9 cellular contexts compared by ENCODE assay signal in genomic region chr2:232418466-232419244, GRCh38. TPM values are rescaled to one million over a fixed set of nuclear protein-coding genes. Genes with fewer than 3 reads are reported as not detected.
DNase-seq lines count a peak whose midpoint lies in the region; ATAC-seq and TF ChIP-seq lines count a peak whose summit lies in the region.
"Had no signal": no experiment of that assay in that cellular context is flagged by ENCODE, and none has a peak within 500 bp of the region (broad histone marks: within the 10 kb centered on the region; RNA-seq: fewer than 3 reads in every experiment).

No MANE protein-coding gene starts in this region.

- H3K9me3 Mint-ChIP-seq in activated naive CD4-positive, alpha-beta T cell treated with anti-CD3 and anti-CD28 coated beads for 36 hours: peaks cover 9% of the 10 kb centered on the region
- peaks cover 9% of the 10 kb centered on the region for H3K9me3 Mint-ChIP-seq in activated T-helper 2 cell treated with anti-CD3 and anti-CD28 coated beads, Interferon-gamma antibody, Interleukin-2, Interleukin-4, amounts not matched to agents 10 μg/mL and 5 μg/mL and 100 μg/mL, durations not matched to agents 14 hours and 24 hours and 36 hours

- H3K36me3 ChIP-seq in transverse colon (no peaks in the 10 kb centered on the region), prostate gland (no peaks in the 10 kb centered on the region)

- TF ChIP-seq EP300 in transverse colon (IDR thresholded peaks at IDR 0.05; ENCODE audit: low read depth): no peak

- intact Hi-C loops in activated naive CD4-positive, alpha-beta T cell treated with anti-CD3 and anti-CD28 coated beads for 36 hours (cut with micrococcal nuclease): no loop called here
- intact Hi-C loops in activated T-helper 2 cell treated with anti-CD3 and anti-CD28 coated beads, Interferon-gamma antibody, Interleukin-2, Interleukin-4, amounts not matched to agents 10 μg/mL and 5 μg/mL and 100 μg/mL, durations not matched to agents 14 hours and 24 hours and 36 hours (cut with micrococcal nuclease): loop anchor here (10.0 kb wide), 1 partner anchor 66 kb away; the partner anchor contains the start of gene ECEL1
- intact Hi-C loops in transverse colon (cut with DNase I; ENCODE audit: low total_unique reads) (no loop called here), prostate gland (cut with DNase I) (no loop called here)

- CTCF ChIA-PET in activated naive CD4-positive, alpha-beta T cell treated with anti-CD3 and anti-CD28 coated beads for 36 hours (lab: Charles Lee): interaction anchor here (0.6 kb wide), 1 partner anchor 44 kb away, joined by 4 read pairs; no protein-coding TSS in a partner anchor

- H3K4me3 ChIP-seq in transverse colon: peak overlapping the region in 3 of 4 donors; percentile 10 to 37 (median 13)
- peak overlapping the region in 1 of 2 donors; percentile 22 for H3K4me3 ChIP-seq in prostate gland

- WGBS in transverse colon (ENCODE audit: low coverage in 1 of 2), 2 donors: 4 to 7% methylated on average over 6 to 49 of the region's 49 CpGs
- WGBS in prostate gland: 3% methylated on average over 42 of the region's 49 CpGs

- H3K9me3 ChIP-seq in transverse colon (peaks cover 0 to 6% of the 10 kb centered on the region in 2 donors), prostate gland (no peaks in the 10 kb centered on the region)

- peaks cover 81% of the 10 kb centered on the region for H3K27me3 ChIP-seq in transverse colon
- H3K27me3 ChIP-seq in prostate gland (replicated peaks; ENCODE audit: insufficient read depth): peaks cover 18% of the 10 kb centered on the region

- H3K4me1 Mint-ChIP-seq in activated naive CD4-positive, alpha-beta T cell treated with anti-CD3 and anti-CD28 coated beads for 36 hours (ENCODE audit: low read depth): peaks cover 15% of the 10 kb centered on the region
- peaks cover 6% of the 10 kb centered on the region for H3K4me1 Mint-ChIP-seq in activated T-helper 2 cell treated with anti-CD3 and anti-CD28 coated beads, Interferon-gamma antibody, Interleukin-2, Interleukin-4, amounts not matched to agents 10 μg/mL and 5 μg/mL and 100 μg/mL, durations not matched to agents 14 hours and 24 hours and 36 hours (ENCODE audit: low read depth)

- H3K4me1 ChIP-seq in transverse colon: peaks cover 0 to 30% (median 27%) of the 10 kb centered on the region in 4 donors
- H3K4me1 ChIP-seq in prostate gland (replicated peaks): no peaks in the 10 kb centered on the region

- H3K4me3 Mint-ChIP-seq in activated naive CD4-positive, alpha-beta T cell treated with anti-CD3 and anti-CD28 coated beads for 36 hours: peak overlapping the region; percentile 46
- H3K4me3 Mint-ChIP-seq in activated T-helper 2 cell treated with anti-CD3 and anti-CD28 coated beads, Interferon-gamma antibody, Interleukin-2, Interleukin-4, amounts not matched to agents 10 μg/mL and 5 μg/mL and 100 μg/mL, durations not matched to agents 14 hours and 24 hours and 36 hours (ENCODE audit: low read depth): peak overlapping the region; percentile 51

- H3K27me3 Mint-ChIP-seq in activated naive CD4-positive, alpha-beta T cell treated with anti-CD3 and anti-CD28 coated beads for 36 hours (ENCODE audit: low read depth): peaks cover 38% of the 10 kb centered on the region
- H3K27me3 Mint-ChIP-seq in activated T-helper 2 cell treated with anti-CD3 and anti-CD28 coated beads, Interferon-gamma antibody, Interleukin-2, Interleukin-4, amounts not matched to agents 10 μg/mL and 5 μg/mL and 100 μg/mL, durations not matched to agents 14 hours and 24 hours and 36 hours (ENCODE audit: low read depth): peaks cover 54% of the 10 kb centered on the region

- DNase-seq in activated naive CD4-positive, alpha-beta T cell treated with anti-CD3 and anti-CD28 coated beads for 36 hours: peak; percentile 43
- DNase-seq in activated naive CD4-positive, alpha-beta T cell treated with Interleukin-2 at 50 U/mL for 16 hours: no peak
- DNase-seq in activated T-helper 2 cell treated with anti-CD3 and anti-CD28 coated beads, Interferon-gamma antibody, Interleukin-2, Interleukin-4, amounts not matched to agents 10 μg/mL and 5 μg/mL and 100 μg/mL, durations not matched to agents 14 hours and 24 hours and 36 hours (ENCODE audit: low spot score): no peak
- DNase-seq in iPS-NIHi7 (ENCODE audit: extremely low spot score) (peak; percentile 45), transverse colon (peak; percentile 26), DMS114 treated with DMSO at 0.1 percent for 48 hours (lab: John Stamatoyannopoulos, UW; ENCODE audit: unreplicated experiment) (no peak), prostate gland (ENCODE audit: low spot score) (no peak)

- H3K36me3 Mint-ChIP-seq in activated naive CD4-positive, alpha-beta T cell treated with anti-CD3 and anti-CD28 coated beads for 36 hours (ENCODE audit: low read depth): no peaks in the 10 kb centered on the region
- H3K36me3 Mint-ChIP-seq in activated T-helper 2 cell treated with anti-CD3 and anti-CD28 coated beads, Interferon-gamma antibody, Interleukin-2, Interleukin-4, amounts not matched to agents 10 μg/mL and 5 μg/mL and 100 μg/mL, durations not matched to agents 14 hours and 24 hours and 36 hours (ENCODE audit: low read depth): peaks cover 5% of the 10 kb centered on the region

- H3K27ac Mint-ChIP-seq in activated naive CD4-positive, alpha-beta T cell treated with anti-CD3 and anti-CD28 coated beads for 36 hours: no peak overlapping the region
- H3K27ac Mint-ChIP-seq in activated T-helper 2 cell treated with anti-CD3 and anti-CD28 coated beads, Interferon-gamma antibody, Interleukin-2, Interleukin-4, amounts not matched to agents 10 μg/mL and 5 μg/mL and 100 μg/mL, durations not matched to agents 14 hours and 24 hours and 36 hours: no peak overlapping the region

- TF ChIP-seq CTCF in transverse colon (IDR thresholded peaks at IDR 0.05) (no peak), prostate gland (IDR thresholded peaks at IDR 0.05) (no peak)

- H3K27ac ChIP-seq in transverse colon: no peak overlapping the region
- H3K27ac ChIP-seq in prostate gland: no peak overlapping the region

- no peak for ATAC-seq in GM19452 (IDR thresholded peaks at IDR 0.05; ENCODE audit: unreplicated experiment)

- in situ Hi-C loops in transverse colon (cut with MboI; ENCODE audit: low pct_ligation_motif_present in 1 of 4, low pct_unique_long_range_greater_than_20kb in 1 of 4, low sequenced_read_pairs in 3 of 4): no loop called here

- TF ChIP-seq POLR2A in transverse colon (IDR thresholded peaks at IDR 0.05): no peak
- no peak for TF ChIP-seq POLR2A in prostate gland (IDR thresholded peaks at IDR 0.05)

RNA-seq across cellular contexts. Expression of gene ALPG, which starts 12.0 kb away (rescaled TPM):
- total RNA-seq in activated naive CD4-positive, alpha-beta T cell treated with anti-CD3 and anti-CD28 coated beads for 36 hours: not detected
- total RNA-seq in activated T-helper 2 cell treated with anti-CD3 and anti-CD28 coated beads, Interferon-gamma antibody, Interleukin-2, Interleukin-4, amounts not matched to agents 10 μg/mL and 5 μg/mL and 100 μg/mL, durations not matched to agents 14 hours and 24 hours and 36 hours: not detected in 2 replicates
- total RNA-seq in transverse colon: not detected
- total RNA-seq in prostate gland: under 1 TPM in 1 of 2 donors, not detected in 1; 0.34 TPM
- total RNA-seq: pulmonary artery endothelial cell had no signal

RNA-seq across cellular contexts. Expression of gene ALPI, which starts 37.3 kb away (rescaled TPM):
- not detected for total RNA-seq in activated naive CD4-positive, alpha-beta T cell treated with anti-CD3 and anti-CD28 coated beads for 36 hours
- not detected in 2 replicates for total RNA-seq in activated T-helper 2 cell treated with anti-CD3 and anti-CD28 coated beads, Interferon-gamma antibody, Interleukin-2, Interleukin-4, amounts not matched to agents 10 μg/mL and 5 μg/mL and 100 μg/mL, durations not matched to agents 14 hours and 24 hours and 36 hours
- total RNA-seq in transverse colon: 10 to 100 TPM in 3 of 4 donors, 1 to 10 TPM in 1; 4.2 to 50.9 (median 25.9) TPM
- total RNA-seq in prostate gland: not detected
- total RNA-seq: pulmonary artery endothelial cell had no signal

RNA-seq across cellular contexts. Expression of gene ALPP, which starts 40.1 kb away (rescaled TPM):
- not detected for total RNA-seq in activated naive CD4-positive, alpha-beta T cell treated with anti-CD3 and anti-CD28 coated beads for 36 hours
- not detected in 2 replicates for total RNA-seq in activated T-helper 2 cell treated with anti-CD3 and anti-CD28 coated beads, Interferon-gamma antibody, Interleukin-2, Interleukin-4, amounts not matched to agents 10 μg/mL and 5 μg/mL and 100 μg/mL, durations not matched to agents 14 hours and 24 hours and 36 hours
- total RNA-seq in transverse colon (not detected), prostate gland (under 1 TPM in 1 of 2 donors, not detected in 1; 0.97 TPM)
- total RNA-seq: pulmonary artery endothelial cell had no signal

Comparison
In these comparisons a context has a peak if more than half of its experiments do, and no peak if none do; other contexts are left out.
1. DNase-seq: peak in activated naive CD4-positive, alpha-beta T cell treated with anti-CD3 and anti-CD28 coated beads for 36 hours (single experiment), iPS-NIHi7 (single experiment) and transverse colon (single experiment); none in activated naive CD4-positive, alpha-beta T cell treated with Interleukin-2 at 50 U/mL for 16 hours (single experiment), activated T-helper 2 cell treated with anti-CD3 and anti-CD28 coated beads, Interferon-gamma antibody, Interleukin-2, Interleukin-4, amounts not matched to agents 10 μg/mL and 5 μg/mL and 100 μg/mL, durations not matched to agents 14 hours and 24 hours and 36 hours (single experiment), DMS114 treated with DMSO at 0.1 percent for 48 hours (single experiment) and prostate gland (single experiment).